Comparison of ENCODE assay signal across 29 cellular contexts in the genomic region with DNA sequence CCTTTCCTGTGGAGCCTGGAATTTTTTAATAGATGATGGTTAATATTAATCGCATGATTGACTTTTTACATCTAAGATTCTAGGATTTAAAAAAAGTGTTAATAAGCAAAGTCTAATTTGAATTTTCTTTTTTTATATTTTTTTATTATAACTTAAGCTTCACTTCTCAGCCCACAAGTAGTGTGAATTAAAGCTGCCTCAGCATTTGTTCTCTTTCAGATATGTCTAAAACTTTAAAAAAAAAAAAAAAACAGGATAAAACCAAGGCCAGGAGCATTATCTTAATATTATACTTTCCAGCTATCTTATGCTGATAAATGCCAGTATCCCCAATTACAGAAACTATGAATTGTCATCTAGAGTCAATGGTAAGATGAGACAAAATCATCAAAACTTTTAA.
"Had no signal": no experiment of that assay in that cellular context is flagged by ENCODE, and none has a peak within 500 bp of the region (broad histone marks: within the 10 kb centered on the region; RNA-seq: fewer than 3 reads in every experiment).

No MANE protein-coding gene starts in this region.

- FAIRE-seq: frontal cortex had no signal

- DNase-seq: activated CD4-positive, alpha-beta memory T cell treated with anti-CD3 and anti-CD28 coated beads for 36 hours; activated CD4-positive, alpha-beta T cell treated with anti-CD3 and anti-CD28 coated beads for 36 hours; activated CD4-positive, alpha-beta T cell treated with anti-CD3 and anti-CD28 coated beads, Interleukin-2, amount 10 ng/mL, durations not matched to agents 24 days and 14 days; activated CD4-positive, CD25-positive, alpha-beta regulatory T cell; activated CD4-positive, CD25-positive, alpha-beta regulatory T cell treated with anti-CD3 and anti-CD28 coated beads, Interleukin-2, amount 50 U/mL, for 72 hours; activated CD8-positive, alpha-beta memory T cell treated with anti-CD3 and anti-CD28 coated beads, Interleukin-2, amount 10 ng/mL, durations not matched to agents 7 days and 5 days; activated CD8-positive, alpha-beta memory T cell treated with anti-CD3 and anti-CD28 coated beads, Interleukin-2, amount 50 U/mL, for 4 hours; activated CD8-positive, alpha-beta T cell treated with anti-CD3 and anti-CD28 coated beads, Interleukin-2, amount 10 ng/mL, durations not matched to agents 7 days and 5 days; activated effector memory CD4-positive, alpha-beta T cell treated with anti-CD3 and anti-CD28 coated beads, Interleukin-2, amount 50 U/mL, for 16 hours; activated naive CD4-positive, alpha-beta T cell treated with anti-CD3 and anti-CD28 coated beads for 36 hours; activated naive CD8-positive, alpha-beta T cell treated with anti-CD3 and anti-CD28 coated beads for 36 hours; activated naive CD8-positive, alpha-beta T cell treated with anti-CD3 and anti-CD28 coated beads, Interleukin-2, amount 50 U/mL, for 24 hours; activated T-cell treated with anti-CD3 and anti-CD28 coated beads, Interleukin-2, amount 50 U/mL, for 1 hour; activated T-cell treated with anti-CD3 and anti-CD28 coated beads, Interleukin-2, amount 50 U/mL, for 48 hours; adrenal gland; amygdala; central memory CD4-positive, alpha-beta T cell; cerebellar nuclear complex; colonic mucosa; effector memory CD4-positive, alpha-beta T cell; endodermal cell; foreskin fibroblast; head of caudate nucleus; T-helper 17 cell had no signal

- H3K27me3 ChIP-seq: adrenal gland, ascending aorta, breast epithelium, cardiac muscle cell, colonic mucosa had no signal

- H3K9me3 ChIP-seq: adrenal gland, ascending aorta, breast epithelium, colonic mucosa had no signal

- ATAC-seq: activated CD8-positive, alpha-beta T cell treated with anti-CD3 and anti-CD28 coated beads, Interleukin-2, amount 10 ng/mL, durations not matched to agents 7 days and 5 days; activated naive CD8-positive, alpha-beta T cell treated with anti-CD3 and anti-CD28 coated beads, Interleukin-2, amount 50 U/mL, for 24 hours; esophagus mucosa; T-helper 17 cell had no signal

- H3K4me1 ChIP-seq: adrenal gland, ascending aorta, breast epithelium, colonic mucosa had no signal

- H3K36me3 ChIP-seq: adrenal gland, ascending aorta, breast epithelium, cardiac muscle cell, colonic mucosa had no signal

- H3K4me3 ChIP-seq: adrenal gland, ascending aorta, breast epithelium, cardiac muscle cell, colonic mucosa had no signal

- H3K27ac ChIP-seq: adrenal gland, ascending aorta, breast epithelium, cardiac muscle cell, colonic mucosa had no signal
